Comparison of ENCODE assay signal across 8 cellular contexts in the genomic region with DNA sequence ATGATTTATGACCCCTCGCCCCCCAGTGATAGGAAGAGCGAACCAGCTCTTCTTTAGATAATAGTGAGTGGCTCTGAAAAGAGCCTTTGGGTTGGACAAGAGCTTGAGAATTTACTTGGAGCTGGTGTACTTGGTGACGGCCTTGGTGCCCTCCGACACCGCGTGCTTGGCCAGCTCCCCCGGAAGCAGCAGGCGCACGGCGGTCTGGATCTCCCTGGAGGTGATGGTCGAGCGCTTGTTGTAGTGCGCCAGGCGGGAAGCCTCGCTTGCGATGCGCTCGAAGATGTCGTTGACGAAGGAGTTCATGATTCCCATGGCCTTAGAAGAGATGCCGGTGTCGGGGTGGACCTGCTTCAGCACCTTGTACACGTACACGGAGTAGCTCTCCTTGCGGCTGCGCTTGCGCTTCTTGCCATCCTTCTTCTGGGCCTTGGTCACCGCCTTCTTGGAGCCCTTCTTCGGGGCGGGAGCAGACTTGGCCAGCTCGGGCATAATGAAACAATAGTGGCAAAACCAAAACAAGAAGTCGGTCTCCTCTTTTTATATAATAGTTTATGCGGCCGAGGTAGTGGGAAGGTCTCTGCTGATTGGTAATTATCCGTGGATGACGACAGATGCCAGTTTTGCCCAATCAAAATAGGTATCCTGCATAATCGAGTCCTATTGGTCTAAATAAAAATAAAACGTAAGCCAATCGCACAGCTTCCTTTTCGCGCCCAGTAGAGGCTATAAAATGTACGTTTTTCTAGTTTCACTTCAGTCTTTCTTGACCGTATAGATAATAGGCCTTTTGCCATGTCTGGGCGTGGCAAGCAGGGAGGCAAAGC.
DNase-seq lines count a peak whose midpoint lies in the region; ATAC-seq, FAIRE-seq and TF ChIP-seq lines count a peak whose summit lies in the region.
"Not testable (repeated sequence)": the region's sequence is repeated elsewhere in the genome, so short reads cannot be mapped to it uniquely, and the experiment has no call there.

No MANE protein-coding gene starts in this region.

- H3K27ac Mint-ChIP-seq in activated CD8-positive, alpha-beta memory T cell treated with anti-CD3 and anti-CD28 coated beads, Interleukin-2, amount 10 ng/mL, durations not matched to agents 7 days and 5 days = peak overlapping the region; percentile 95

- peak overlapping the region; percentile 54 for H3K4me3 ChIP-seq in NT2/D1 (ENCODE audit: insufficient read length, low read depth)
- peak overlapping the region; percentile 75 to 88 (median 81) for H3K4me3 ChIP-seq in H1 (ENCODE audit: extremely low read depth in 1 of 4, insufficient read depth in 2 of 4, low read depth in 3 of 4, low read length in 4 of 4)

- CTCF ChIA-PET in activated CD8-positive, alpha-beta memory T cell treated with anti-CD3 and anti-CD28 coated beads, Interleukin-2, amount 10 ng/mL, durations not matched to agents 7 days and 5 days (lab: Charles Lee) = interaction anchor here (0.6 to 6.6 kb wide), 13 partner anchors 9 to 681 kb away, joined by 3 to 70 read pairs (median 4); a partner anchor contains a TSS
- CTCF ChIA-PET in H1 (lab: Charles Lee; ENCODE audit: partially characterized antibody) = interaction anchor here (0.6 to 4.0 kb wide), 13 partner anchors 10 to 1712 kb away, joined by 3 to 12 read pairs (median 4); a partner anchor contains a TSS

- peak; percentile 65 to 94 for TF ChIP-seq POLR2A in H1 (IDR thresholded peaks at IDR 0.05; ENCODE audit: control extremely low read depth in 1 of 2, low read depth in 2 of 2, low read length in 2 of 2)

- H3K23ac ChIP-seq in H1 (ENCODE audit: insufficient read length) = not testable (repeated sequence)

- H2BK20ac ChIP-seq in H1 (ENCODE audit: low read length) = not testable (repeated sequence)

- H3K79me2 ChIP-seq in H1 (ENCODE audit: control insufficient read depth in 1 of 2, insufficient read depth in 2 of 2, low read length in 2 of 2) = not testable (repeated sequence)

- 0 out of 2 replicates have a peak overlapping the region, but pooled peaks have one; percentile 54 for H2AK5ac ChIP-seq in H1 (ENCODE audit: low read depth, low read length)

- POLR2A ChIA-PET in H1 (lab: Charles Lee; ENCODE audit: partially characterized antibody) = interaction anchor here (0.6 to 11.2 kb wide), 55 partner anchors 14 to 1786 kb away, joined by 3 to 959 read pairs (median 6); a partner anchor contains a TSS

- H3K18ac ChIP-seq in H1 (ENCODE audit: extremely low read depth, low read length) = peak overlapping the region; percentile 89

- H3K27me3 Mint-ChIP-seq in activated CD8-positive, alpha-beta memory T cell treated with anti-CD3 and anti-CD28 coated beads, Interleukin-2, amount 10 ng/mL, durations not matched to agents 7 days and 5 days = not testable (repeated sequence)

- H3K4me2 ChIP-seq in H1 (ENCODE audit: insufficient read depth in 1 of 2, low read depth in 2 of 2, low read length in 2 of 2) = peak overlapping the region; percentile 87 to 99

- not testable (repeated sequence) for H4K8ac ChIP-seq in H1 (ENCODE audit: extremely low read depth, insufficient read depth, low read length)

- H3K4me1 Mint-ChIP-seq in activated CD8-positive, alpha-beta memory T cell treated with anti-CD3 and anti-CD28 coated beads, Interleukin-2, amount 10 ng/mL, durations not matched to agents 7 days and 5 days = peaks cover 48% of the 10 kb centered on the region

- not testable (repeated sequence) for H3K14ac ChIP-seq in H1 (ENCODE audit: insufficient read length)

- H3K56ac ChIP-seq in H1 (replicated peaks; ENCODE audit: insufficient read length, low read depth, low read length) = peak overlapping the region; percentile 62

- not testable (repeated sequence) for H3K4me1 ChIP-seq in NT2/D1 (ENCODE audit: insufficient read depth, insufficient read length); H1 (replicated peaks in 1 of 4; ENCODE audit: control insufficient read depth in 3 of 4, insufficient read depth in 4 of 4, low read length in 3 of 4)

- peak overlapping the region; percentile 95 for H2BK5ac ChIP-seq in H1 (ENCODE audit: low read depth, low read length)

- ATAC-seq in GM21515 (IDR thresholded peaks at IDR 0.05; ENCODE audit: unreplicated experiment) = peak; percentile 61
- ATAC-seq in activated CD8-positive, alpha-beta memory T cell treated with anti-CD3 and anti-CD28 coated beads, Interleukin-2, amount 10 ng/mL, durations not matched to agents 7 days and 5 days = peak; percentile 68

- H2BK15ac ChIP-seq in H1 (ENCODE audit: low read length) = not testable (repeated sequence)

- WGBS in H1 (ENCODE audit: extremely low coverage in 1 of 2, insufficient coverage in 1 of 2, insufficient read length in 1 of 2, insufficient replicate concordance in 2 of 2, low coverage in 1 of 2, low lambda C conversion rate in 2 of 2, missing lambda C conversion rate in 1 of 2), 2 experiments = 2% methylated on average over 44 of the region's 44 CpGs; no CpG with 5 or more reads in 1 of the 2 experiments

- not testable (repeated sequence) for H2BK12ac ChIP-seq in H1 (ENCODE audit: low read depth, low read length)

- H4K20me1 ChIP-seq in H1 (replicated peaks in 1 of 2; ENCODE audit: control insufficient read depth in 1 of 2, insufficient read depth in 2 of 2, low read length in 2 of 2) = not testable (repeated sequence)

- not testable (repeated sequence) for H3K79me1 ChIP-seq in H1 (ENCODE audit: low read depth, low read length)

- TF ChIP-seq RAD21 in H1 (IDR thresholded peaks at IDR 0.05 in 1 of 2, conservative IDR thresholded peaks at IDR 0.05 in 1 of 2; ENCODE audit: low read depth in 2 of 2, low read length in 2 of 2) = not testable (repeated sequence)

- not testable (repeated sequence) for H3K9me3 ChIP-seq in NT2/D1 (ENCODE audit: insufficient read depth, low read length); H1 (ENCODE audit: insufficient read depth in 2 of 2, low read depth in 1 of 2, low read length in 1 of 2)

- peak overlapping the region; percentile 82 for H3K4ac ChIP-seq in H1 (replicated peaks; ENCODE audit: insufficient read length, low read depth, low read length)

- H2AFZ ChIP-seq in H1 (ENCODE audit: low read length) = not testable (repeated sequence)

- peak overlapping the region; percentile 78 for H4K5ac ChIP-seq in H1 (ENCODE audit: insufficient read length, low read depth, low read length)

- TF ChIP-seq EP300 in H1 (IDR thresholded peaks at IDR 0.05; ENCODE audit: borderline replicate concordance in 1 of 2, low read depth in 2 of 2, low read length in 2 of 2) = not testable (repeated sequence)

- H3K4me3 Mint-ChIP-seq in activated CD8-positive, alpha-beta memory T cell treated with anti-CD3 and anti-CD28 coated beads, Interleukin-2, amount 10 ng/mL, durations not matched to agents 7 days and 5 days = peak overlapping the region; percentile 87

- TF ChIP-seq CTCF in D721Med (IDR thresholded peaks at IDR 0.05; ENCODE audit: insufficient read depth, missing control alignments); H1 (IDR thresholded peaks at IDR 0.05; ENCODE audit: control extremely low read depth in 1 of 3, insufficient read depth in 1 of 3, low read depth in 1 of 3, low read length in 3 of 3): not testable (repeated sequence)

- not testable (repeated sequence) for H3K27me3 ChIP-seq in NT2/D1 (ENCODE audit: insufficient read depth, insufficient read length); H1 (replicated peaks in 1 of 4; ENCODE audit: control insufficient read depth in 3 of 4, extremely low read depth in 1 of 4, insufficient read depth in 3 of 4, low read length in 3 of 4)

- H3K36me3 ChIP-seq in NT2/D1 (ENCODE audit: insufficient read depth, insufficient read length, low read length); H1 (ENCODE audit: control insufficient read depth in 2 of 4, insufficient read depth in 4 of 4, low read length in 3 of 4): not testable (repeated sequence)

- H3K23me2 ChIP-seq in H1 (ENCODE audit: low read depth, low read length) = peaks cover 13% of the 10 kb centered on the region

- peak overlapping the region; percentile 12 for H2BK120ac ChIP-seq in H1 (replicated peaks; ENCODE audit: low read depth, low read length)

- DNase-seq in D721Med (ENCODE audit: insufficient read length, low spot score) (peak; percentile 65), HT1080 (ENCODE audit: low read depth) (peak; percentile 98), NT2/D1 (ENCODE audit: low read depth, low spot score) (peak; percentile 76), H1 (ENCODE audit: low read depth in 1 of 2, low spot score in 2 of 2) (peak in 1 of 2 experiments; percentile 86), lung microvascular endothelial cell (ENCODE audit: low read depth in 2 of 2) (peak; percentile 93 to 94)
- DNase-seq in activated CD8-positive, alpha-beta memory T cell treated with anti-CD3 and anti-CD28 coated beads, Interleukin-2, amount 10 ng/mL, durations not matched to agents 7 days and 5 days = peak; percentile 89
- peak in 2 of 3 donors; percentile 51 to 61 for DNase-seq in stimulated activated CD4-positive, alpha-beta T cell treated with anti-CD3 and anti-CD28 coated beads, TNF-alpha, amount 100 ng/mL, for 48 hours (ENCODE audit: low read depth in 3 of 3)

- H3K27ac ChIP-seq in H1 (ENCODE audit: low read depth, low read length) = peak overlapping the region; percentile 91

- H4K91ac ChIP-seq in H1 (replicated peaks; ENCODE audit: insufficient read length, low read length) = not testable (repeated sequence)

- H3K9me3 Mint-ChIP-seq in activated CD8-positive, alpha-beta memory T cell treated with anti-CD3 and anti-CD28 coated beads, Interleukin-2, amount 10 ng/mL, durations not matched to agents 7 days and 5 days (ENCODE audit: low read depth) = not testable (repeated sequence)

- H3K36me3 Mint-ChIP-seq in activated CD8-positive, alpha-beta memory T cell treated with anti-CD3 and anti-CD28 coated beads, Interleukin-2, amount 10 ng/mL, durations not matched to agents 7 days and 5 days = peaks cover 11% of the 10 kb centered on the region

- FAIRE-seq in D721Med (lab: Jason Lieb, UNC) (peak; percentile 88), H1 (lab: Jason Lieb, UNC) (peak; percentile 95)

- H3K9ac ChIP-seq in NT2/D1 (ENCODE audit: insufficient read length, low read depth) = peak overlapping the region; percentile 71
- H3K9ac ChIP-seq in H1 (replicated peaks in 1 of 4; ENCODE audit: extremely low read depth in 1 of 4, low read depth in 3 of 4, low read length in 3 of 4) = peak overlapping the region; percentile 75 to 96 (median 88)

TF ChIP-seq in H1, 55 proteins besides CTCF, POLR2A, EP300 and RAD21 (continues in another document):
- TF ChIP-seq SP1 (IDR thresholded peaks at IDR 0.05; ENCODE audit: low read depth, low read length) (peak; percentile 96), ASH2L (IDR thresholded peaks at IDR 0.05; ENCODE audit: low read length) (peak; percentile 30), KDM5A (IDR thresholded peaks at IDR 0.05; ENCODE audit: low read length) (0 out of 2 replicates have a peak, but pooled peaks have one; percentile 11)
- TF ChIP-seq, protein P1, sequence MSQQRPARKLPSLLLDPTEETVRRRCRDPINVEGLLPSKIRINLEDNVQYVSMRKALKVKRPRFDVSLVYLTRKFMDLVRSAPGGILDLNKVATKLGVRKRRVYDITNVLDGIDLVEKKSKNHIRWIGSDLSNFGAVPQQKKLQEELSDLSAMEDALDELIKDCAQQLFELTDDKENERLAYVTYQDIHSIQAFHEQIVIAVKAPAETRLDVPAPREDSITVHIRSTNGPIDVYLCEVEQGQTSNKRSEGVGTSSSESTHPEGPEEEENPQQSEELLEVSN (IDR thresholded peaks at IDR 0.05) = peak; percentile 36; the same call in 1 of the 2 replicates
